Comparison of ENCODE assay signal across 15 cellular contexts in the genomic region with DNA sequence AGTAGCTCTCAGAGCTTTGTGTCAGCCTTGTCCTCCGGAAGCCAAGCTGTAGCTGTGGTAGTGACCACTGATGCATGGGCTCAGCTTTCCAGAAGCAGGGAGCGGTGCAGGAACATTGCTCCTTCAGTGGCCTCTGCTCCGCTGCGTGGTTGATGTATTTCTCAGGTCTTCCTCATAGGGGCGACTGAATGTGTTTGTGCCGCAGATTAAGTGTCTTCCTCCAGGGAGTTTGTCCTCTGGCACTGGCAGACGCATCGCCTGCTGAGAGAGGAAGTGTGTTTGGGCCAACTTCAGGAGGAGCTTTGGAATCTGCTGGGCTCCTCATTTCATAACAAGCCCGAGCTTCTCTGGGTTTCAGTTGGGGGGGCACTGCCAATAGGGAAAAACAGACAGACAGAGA.
A peak's percentile ranks its signal among the peaks of the same experiment; 100 is the strongest.
DNase-seq lines count a peak whose midpoint lies in the region; ATAC-seq and TF ChIP-seq lines count a peak whose summit lies in the region.
"Had no signal": no experiment of that assay in that cellular context is flagged by ENCODE, and none has a peak within 500 bp of the region (broad histone marks: within the 10 kb centered on the region; RNA-seq: fewer than 3 reads in every experiment).

No MANE protein-coding gene starts in this region.

- no peaks in the 10 kb centered on the region for H3K36me3 ChIP-seq in heart right ventricle

- H3K27ac ChIP-seq in right cardiac atrium (ENCODE audit: low read length) (no peak overlapping the region), heart right ventricle (no peak overlapping the region)
- H3K27ac ChIP-seq: testis, VCaP had no signal

- H3K4me3 ChIP-seq in right cardiac atrium (ENCODE audit: low read length) = no peak overlapping the region
- no peak overlapping the region for H3K4me3 ChIP-seq in heart right ventricle
- H3K4me3 ChIP-seq: testis had no signal

- peak in 1 of 2 donors; percentile 28 for ATAC-seq in right cardiac atrium
- ATAC-seq in heart right ventricle = no peak
- no peak for ATAC-seq in activated CD4-positive, CD25-positive, alpha-beta regulatory T cell treated with anti-CD3 and anti-CD28 coated beads, Interleukin-2, amount 50 U/mL, for 24 hours

- H3K4me3 Mint-ChIP-seq in glutamatergic neuron (ENCODE audit: unreplicated experiment) = peak overlapping the region; percentile 74

- 27% methylated on average over 9 of the region's 9 CpGs for WGBS in right cardiac atrium
- WGBS in heart right ventricle, 2 donors = 36 to 45% methylated on average over 9 of the region's 9 CpGs

- H3K9me3 Mint-ChIP-seq in glutamatergic neuron (ENCODE audit: unreplicated experiment) = peaks cover 16% of the 10 kb centered on the region

- peaks cover 15% of the 10 kb centered on the region for H3K27me3 Mint-ChIP-seq in glutamatergic neuron (ENCODE audit: unreplicated experiment)

- H3K4me1 Mint-ChIP-seq in glutamatergic neuron (ENCODE audit: low read depth, unreplicated experiment) = peaks cover 35% of the 10 kb centered on the region

- H3K27me3 ChIP-seq in right cardiac atrium (ENCODE audit: control insufficient read depth, insufficient read depth) (no peaks in the 10 kb centered on the region), heart right ventricle (peaks cover 0 to 56% (median 30%) of the 10 kb centered on the region in 7 donors)
- H3K27me3 ChIP-seq: testis had no signal

- H3K9me3 ChIP-seq in right cardiac atrium (ENCODE audit: control insufficient read depth, low read length) (no peaks in the 10 kb centered on the region), heart right ventricle (no peaks in the 10 kb centered on the region)
- H3K9me3 ChIP-seq: testis had no signal

- intact Hi-C loops in right cardiac atrium (cut with DNase I) = no loop called here
- intact Hi-C loops in heart right ventricle (cut with DNase I) = no loop called here

- peak overlapping the region; percentile 81 for H3K27ac Mint-ChIP-seq in glutamatergic neuron (ENCODE audit: unreplicated experiment)

- no peaks in the 10 kb centered on the region for H3K4me1 ChIP-seq in right cardiac atrium (ENCODE audit: control insufficient read depth, insufficient read depth, low read length)
- H3K4me1 ChIP-seq in heart right ventricle = no peaks in the 10 kb centered on the region
- H3K4me1 ChIP-seq: testis had no signal

- no peak for TF ChIP-seq CTCF in heart right ventricle (IDR thresholded peaks at IDR 0.05)
- no peak for TF ChIP-seq CTCF in glutamatergic neuron (IDR thresholded peaks at IDR 0.05; ENCODE audit: partially characterized antibody, unreplicated experiment)

- H3K36me3 Mint-ChIP-seq in glutamatergic neuron (ENCODE audit: unreplicated experiment) = no peaks in the 10 kb centered on the region

- DNase-seq in right cardiac atrium (peak in 2 of 3 donors; percentile 20 to 52), heart right ventricle (no peak), NCI-H524 (lab: John Stamatoyannopoulos, UW) (peak; percentile 83 to 89), glutamatergic neuron (peak; percentile 22), NOMO-1 (lab: John Stamatoyannopoulos, UW; ENCODE audit: unreplicated experiment in 2 of 2) (no peak), NCI-H1417 (lab: John Stamatoyannopoulos, UW) (no peak), AG08395 (ENCODE audit: low spot score) (no peak)
- DNase-seq: activated gamma-delta T cell, aorta, left cardiac atrium, MM.1S, SW 1271, testis had no signal

Comparison
In these comparisons a context has a peak if more than half of its experiments do, and no peak if none do; other contexts are left out.
1. DNase-seq: peak in right cardiac atrium (2 of 3), NCI-H524 (2 of 2) and glutamatergic neuron (single experiment); none in heart right ventricle (0 of 2), NOMO-1 (0 of 2), NCI-H1417 (0 of 3) and AG08395 (single experiment).